ENCODE assay signal across 8 cellular contexts in genomic region chr1:11691302-11691914, GRCh38. TPM values are rescaled to one million over a fixed set of nuclear protein-coding genes. Genes with fewer than 3 reads are reported as not detected.
DNase-seq lines count a peak whose midpoint lies in the region; ATAC-seq and TF ChIP-seq lines count a peak whose summit lies in the region.

Gene DRAXIN, plus strand, starts transcription at chr1:11691710. Its CDS starts 14,549 bp downstream, at chr1:11706259.

- peaks cover 31% of the 10 kb centered on the region for H3K4me1 ChIP-seq in CD4-positive, CD25-positive, alpha-beta regulatory T cell (ENCODE audit: control insufficient read depth, insufficient read depth, low read length, poor library complexity, severe bottlenecking)
- H3K4me1 ChIP-seq in Loucy (ENCODE audit: insufficient read depth, low read length, poor library complexity, severe bottlenecking), result peaks cover 52% of the 10 kb centered on the region
- peaks cover 8 to 15% of the 10 kb centered on the region in 2 donors for H3K4me1 ChIP-seq in ascending aorta

- TF ChIP-seq CTCF in Loucy (conservative IDR thresholded peaks at IDR 0.05; ENCODE audit: low read length) (no peak), ascending aorta (IDR thresholded peaks at IDR 0.05) (no peak), mesothelial cell of epicardium (IDR thresholded peaks at IDR 0.05; ENCODE audit: unreplicated experiment) (no peak), RWPE1 (conservative IDR thresholded peaks at IDR 0.05; ENCODE audit: low read depth) (no peak), foreskin fibroblast (IDR thresholded peaks at IDR 0.05; ENCODE audit: low read depth, low read length) (no peak)

- peak within 1 kb of the TSS; percentile 69 for H2AFZ ChIP-seq in Loucy (ENCODE audit: low read length)

- ATAC-seq in CD4-positive, CD25-positive, alpha-beta regulatory T cell (ENCODE audit: low read depth in 2 of 2), result no peak
- no peak for ATAC-seq in GM18861 (IDR thresholded peaks at IDR 0.05; ENCODE audit: unreplicated experiment)

- POLR2A ChIA-PET in RWPE1 (lab: Yijun Ruan, JAX; ENCODE audit: low non-redundant PET), result no interaction called here

- H3K4me2 ChIP-seq in Loucy (ENCODE audit: low read depth, low read length, poor library complexity, severe bottlenecking), result peak within 1 kb of the TSS; percentile 79

- H3F3A ChIP-seq in Loucy (ENCODE audit: low read depth), result no peaks in the 10 kb centered on the region; the same call in 1 of the 2 replicates

- peaks cover 72% of the 10 kb centered on the region for H3K79me2 ChIP-seq in Loucy (ENCODE audit: insufficient read depth, low read length)

- no peak within 1 kb of the TSS for H3K27ac ChIP-seq in CD4-positive, CD25-positive, alpha-beta regulatory T cell (ENCODE audit: insufficient read depth, low read length, poor library complexity, severe bottlenecking)
- H3K27ac ChIP-seq in ascending aorta (no peak within 1 kb of the TSS), RWPE1 (no peak within 1 kb of the TSS)

- H3K4me1 Mint-ChIP-seq in CD4-positive, CD25-positive, alpha-beta regulatory T cell, result peaks cover 0 to 29% (median 15%) of the 10 kb centered on the region in 4 donors
- peaks cover 15% of the 10 kb centered on the region for H3K4me1 Mint-ChIP-seq in mesothelial cell of epicardium

- no peak for DNase-seq in CD4-positive, CD25-positive, alpha-beta regulatory T cell
- no peak for DNase-seq in ascending aorta (ENCODE audit: low spot score in 2 of 2)
- peak in 1 of 2 experiments; percentile 61 for DNase-seq in mesothelial cell of epicardium (ENCODE audit: low spot score in 2 of 2, unreplicated experiment in 2 of 2)
- no peak for DNase-seq in AML-193 (lab: John Stamatoyannopoulos, UW)
- DNase-seq in RWPE1 (ENCODE audit: low spot score), result no peak
- DNase-seq in foreskin fibroblast, result no peak

- H3K27ac Mint-ChIP-seq in CD4-positive, CD25-positive, alpha-beta regulatory T cell, result peak within 1 kb of the TSS in 1 of 3 donors; percentile 95
- peak within 1 kb of the TSS; percentile 39 for H3K27ac Mint-ChIP-seq in mesothelial cell of epicardium

- H3K9me3 ChIP-seq in CD4-positive, CD25-positive, alpha-beta regulatory T cell (ENCODE audit: control insufficient read depth in 2 of 2, low read length in 2 of 2), result no peaks in the 10 kb centered on the region
- H3K9me3 ChIP-seq in Loucy (ENCODE audit: insufficient read depth, low read depth, low read length) (no peaks in the 10 kb centered on the region), ascending aorta (no peaks in the 10 kb centered on the region)

- intact Hi-C loops in ascending aorta (cut with DNase I), result no loop called here

- peak within 1 kb of the TSS; percentile 97 for H3K9ac ChIP-seq in Loucy (ENCODE audit: low read depth, low read length, poor library complexity, severe bottlenecking)

- no peaks in the 10 kb centered on the region for H3K36me3 Mint-ChIP-seq in CD4-positive, CD25-positive, alpha-beta regulatory T cell
- no peaks in the 10 kb centered on the region for H3K36me3 Mint-ChIP-seq in mesothelial cell of epicardium

- H4K20me1 ChIP-seq in Loucy (ENCODE audit: insufficient read depth, low read length, poor library complexity, severe bottlenecking), result no peaks in the 10 kb centered on the region

- H3K9me3 Mint-ChIP-seq in CD4-positive, CD25-positive, alpha-beta regulatory T cell, result peaks cover 0 to 2% (median 0%) of the 10 kb centered on the region in 7 donors
- no peaks in the 10 kb centered on the region for H3K9me3 Mint-ChIP-seq in mesothelial cell of epicardium

- no peaks in the 10 kb centered on the region for H3K9me2 ChIP-seq in Loucy (replicated peaks; ENCODE audit: low read depth, low read length)

- no peaks in the 10 kb centered on the region for H3K36me3 ChIP-seq in CD4-positive, CD25-positive, alpha-beta regulatory T cell (ENCODE audit: control insufficient read depth, insufficient read depth, low read length)
- no peaks in the 10 kb centered on the region for H3K36me3 ChIP-seq in Loucy (ENCODE audit: insufficient read depth, low read length)
- H3K36me3 ChIP-seq in ascending aorta, result no peaks in the 10 kb centered on the region

- peaks cover 14% of the 10 kb centered on the region for H3K27me3 ChIP-seq in CD4-positive, CD25-positive, alpha-beta regulatory T cell (ENCODE audit: control insufficient read depth, insufficient read depth, low read length)
- H3K27me3 ChIP-seq in Loucy (ENCODE audit: insufficient read depth, low read length, poor library complexity, severe bottlenecking) (no peaks in the 10 kb centered on the region), ascending aorta (peaks cover 34% of the 10 kb centered on the region)

- H3K4me3 Mint-ChIP-seq in CD4-positive, CD25-positive, alpha-beta regulatory T cell, result peak within 1 kb of the TSS; percentile 32 to 71 (median 48)
- H3K4me3 Mint-ChIP-seq in mesothelial cell of epicardium, result peak within 1 kb of the TSS; percentile 87

- no peak within 1 kb of the TSS for H3K4me3 ChIP-seq in CD4-positive, CD25-positive, alpha-beta regulatory T cell (ENCODE audit: low read depth, low read length)
- H3K4me3 ChIP-seq in Loucy (ENCODE audit: low read length, poor library complexity, severe bottlenecking) (peak within 1 kb of the TSS; percentile 77), ascending aorta (peak within 1 kb of the TSS; percentile 28 to 48), foreskin fibroblast (ENCODE audit: low read depth in 1 of 2, low read length in 2 of 2) (peak within 1 kb of the TSS in 1 of 2 donors; percentile 5)

- H3K27me3 Mint-ChIP-seq in CD4-positive, CD25-positive, alpha-beta regulatory T cell, result peaks cover 64% of the 10 kb centered on the region
- H3K27me3 Mint-ChIP-seq in mesothelial cell of epicardium (ENCODE audit: low read depth), result peaks cover 40% of the 10 kb centered on the region

- CTCF ChIA-PET in RWPE1 (lab: Yijun Ruan, JAX), result interaction anchor here (0.6 to 1.2 kb wide), 3 partner anchors 10 to 29 kb away, joined by 3 read pairs; no protein-coding TSS in a partner anchor

RNA-seq across cellular contexts. Expression of gene DRAXIN, which starts in this region (rescaled TPM):
- total RNA-seq in CD4-positive, CD25-positive, alpha-beta regulatory T cell, result not detected
- under 1 TPM in 2 of 4 donors, not detected in 2; 0.06 to 0.11 TPM for polyA plus RNA-seq in CD4-positive, CD25-positive, alpha-beta regulatory T cell
- total RNA-seq in ascending aorta, result 1.8 TPM
- 1.1 to 1.4 TPM (median 1.4 TPM) in 3 replicates for total RNA-seq in mesothelial cell of epicardium
